In genomic region chr5:99929067-99929805, GRCh38 we compare ENCODE assay signal across 32 cellular contexts.
"Had no signal": no experiment of that assay in that cellular context is flagged by ENCODE, and none has a peak within 500 bp of the region (broad histone marks: within the 10 kb centered on the region; RNA-seq: fewer than 3 reads in every experiment).

No MANE protein-coding gene starts in this region.

- H3K27me3 ChIP-seq: gastrocnemius medialis, hepatocyte, ovary, sigmoid colon, uterus had no signal

- H3K4me1 ChIP-seq: gastrocnemius medialis, sigmoid colon, uterus had no signal

- H3K4me3 Mint-ChIP-seq: activated CD4-positive, alpha-beta memory T cell treated with anti-CD3 and anti-CD28 coated beads for 36 hours; activated CD4-positive, alpha-beta T cell treated with anti-CD3 and anti-CD28 coated beads, Interleukin-2, amount 10 ng/mL, durations not matched to agents 24 days and 14 days; activated T-cell treated with anti-CD3 and anti-CD28 coated beads, Interleukin-2, amount 50 U/mL, for 24 hours; central memory CD8-positive, alpha-beta T cell; naive thymus-derived CD8-positive, alpha-beta T cell; T-helper 17 cell had no signal

- H3K9me3 ChIP-seq: gastrocnemius medialis, ovary, sigmoid colon, SK-N-SH, thoracic aorta, uterus had no signal

- DNase-seq: activated CD4-positive, alpha-beta memory T cell treated with anti-CD3 and anti-CD28 coated beads for 36 hours; activated CD4-positive, alpha-beta T cell treated with anti-CD3 and anti-CD28 coated beads, Interleukin-2, amount 10 ng/mL, durations not matched to agents 24 days and 14 days; activated CD4-positive, CD25-positive, alpha-beta regulatory T cell treated with anti-CD3 and anti-CD28 coated beads, Interleukin-2, amount 50 U/mL, for 72 hours; activated CD8-positive, alpha-beta memory T cell treated with anti-CD3 and anti-CD28 coated beads, Interleukin-2, amount 50 U/mL, for 48 hours; activated gamma-delta T cell treated with Interleukin-2 at 50 U/mL for 16 hours; activated naive CD4-positive, alpha-beta T cell treated with anti-CD3 and anti-CD28 coated beads, Interleukin-2, amount 50 U/mL, for 16 hours; activated T-cell treated with anti-CD3 and anti-CD28 coated beads, Interleukin-2, amount 50 U/mL, for 24 hours; dermis blood vessel endothelial cell; effector memory CD4-positive, alpha-beta T cell; gastrocnemius medialis; glutamatergic neuron; islet precursor cell; left cardiac atrium; left ventricle myocardium superior; midbrain; naive thymus-derived CD8-positive, alpha-beta T cell; ovary; sigmoid colon; SK-N-SH; small intestine; stimulated activated CD4-positive, alpha-beta T cell treated with anti-CD3 and anti-CD28 coated beads, Interleukin-1b, Interleukin-23, amount 100 ng/mL, for 48 hours; stimulated activated CD4-positive, alpha-beta T cell treated with anti-CD3 and anti-CD28 coated beads, Interleukin-4, amount 100 ng/mL, for 4 hours; stimulated activated CD8-positive, alpha-beta memory T cell treated with anti-CD3 and anti-CD28 coated beads, Interleukin-4, amount 100 ng/mL, for 48 hours; stimulated activated naive CD4-positive, alpha-beta T cell treated with Interleukin-2 at 50 U/mL for 16 hours; T-helper 17 cell; T1000; trophoblast cell; uterus had no signal

- ATAC-seq: gastrocnemius medialis; left cardiac atrium; left ventricle myocardium superior; naive thymus-derived CD8-positive, alpha-beta T cell; T-helper 17 cell had no signal

- H3K4me1 Mint-ChIP-seq: activated CD4-positive, alpha-beta T cell treated with anti-CD3 and anti-CD28 coated beads, Interleukin-2, amount 10 ng/mL, durations not matched to agents 24 days and 14 days; central memory CD8-positive, alpha-beta T cell; naive thymus-derived CD8-positive, alpha-beta T cell; T-helper 17 cell had no signal

- H3K4me3 ChIP-seq: gastrocnemius medialis, hepatocyte, ovary, sigmoid colon, thoracic aorta, uterus had no signal

- H3K9me3 Mint-ChIP-seq: activated CD4-positive, alpha-beta memory T cell treated with anti-CD3 and anti-CD28 coated beads for 36 hours; activated CD4-positive, alpha-beta T cell treated with anti-CD3 and anti-CD28 coated beads, Interleukin-2, amount 10 ng/mL, durations not matched to agents 24 days and 14 days; activated T-cell treated with anti-CD3 and anti-CD28 coated beads, Interleukin-2, amount 50 U/mL, for 24 hours had no signal

- H3K36me3 ChIP-seq: gastrocnemius medialis, ovary, sigmoid colon, thoracic aorta, uterus had no signal

- H3K27me3 Mint-ChIP-seq: activated CD4-positive, alpha-beta memory T cell treated with anti-CD3 and anti-CD28 coated beads for 36 hours; activated CD4-positive, alpha-beta T cell treated with anti-CD3 and anti-CD28 coated beads, Interleukin-2, amount 10 ng/mL, durations not matched to agents 24 days and 14 days; activated T-cell treated with anti-CD3 and anti-CD28 coated beads, Interleukin-2, amount 50 U/mL, for 24 hours; central memory CD8-positive, alpha-beta T cell; naive thymus-derived CD8-positive, alpha-beta T cell; progenitor cell of endocrine pancreas; T-helper 17 cell had no signal

- H3K27ac Mint-ChIP-seq: activated CD4-positive, alpha-beta memory T cell treated with anti-CD3 and anti-CD28 coated beads for 36 hours; activated CD4-positive, alpha-beta T cell treated with anti-CD3 and anti-CD28 coated beads, Interleukin-2, amount 10 ng/mL, durations not matched to agents 24 days and 14 days; activated T-cell treated with anti-CD3 and anti-CD28 coated beads, Interleukin-2, amount 50 U/mL, for 24 hours; naive thymus-derived CD8-positive, alpha-beta T cell; progenitor cell of endocrine pancreas; T-helper 17 cell had no signal

- H3K27ac ChIP-seq: gastrocnemius medialis, hepatocyte, ovary, sigmoid colon, thoracic aorta, uterus had no signal

- H3K36me3 Mint-ChIP-seq: activated CD4-positive, alpha-beta memory T cell treated with anti-CD3 and anti-CD28 coated beads for 36 hours; naive thymus-derived CD8-positive, alpha-beta T cell had no signal
